ENCODE assay signal across 25 cellular contexts in the genomic region with DNA sequence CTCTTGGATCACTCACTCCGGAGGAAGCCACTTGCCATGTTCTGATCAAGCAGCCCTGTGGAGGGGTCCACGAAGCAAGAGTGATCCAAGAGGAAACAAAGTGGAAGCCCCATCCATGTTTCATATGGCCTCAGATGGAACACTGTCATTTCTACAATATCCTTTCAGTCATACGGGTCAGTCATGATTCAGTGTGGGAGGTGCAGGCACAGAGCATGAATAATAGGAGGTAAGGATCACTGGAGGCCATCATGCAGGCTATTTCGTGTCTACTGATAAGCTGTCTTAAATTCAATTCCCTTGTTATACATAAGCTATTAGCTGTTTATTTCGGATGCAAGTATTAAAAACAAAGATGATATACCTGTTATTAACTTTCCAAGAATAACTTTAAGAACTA.
"Had no signal": no experiment of that assay in that cellular context is flagged by ENCODE, and none has a peak within 500 bp of the region (broad histone marks: within the 10 kb centered on the region; RNA-seq: fewer than 3 reads in every experiment).

No MANE protein-coding gene starts in this region.

- DNase-seq: dorsolateral prefrontal cortex; effector CD4-positive, alpha-beta T cell; endodermal cell; esophagus squamous epithelium; hypothalamus; immature natural killer cell; islet precursor cell; mesenchymal stem cell; naive thymus-derived CD8-positive, alpha-beta T cell; nephron progenitor cell; nucleus accumbens; psoas muscle; right cardiac atrium; sigmoid colon; spleen; stimulated activated CD4-positive, alpha-beta T cell treated with anti-CD3 and anti-CD28 coated beads, Interleukin-2, amount 100 ng/mL, for 48 hours; stimulated activated naive B cell treated with anti-CD40 and anti-IgM and Interleukin-4, amounts not matched to agents 10 μg/mL and 1 μg/mL and 100 μg/mL, for 72 hours; upper lobe of right lung had no signal

- H3K27ac Mint-ChIP-seq: endodermal cell; immature natural killer cell; mesothelial cell of epicardium; naive thymus-derived CD8-positive, alpha-beta T cell; nephron progenitor cell; stimulated activated naive B cell treated with anti-CD40 and anti-IgM and Interleukin-4, amounts not matched to agents 10 μg/mL and 1 μg/mL and 100 μg/mL, for 72 hours; stimulated activated naive CD8-positive, alpha-beta T cell treated with anti-CD3 and anti-CD28 coated beads, Interleukin-15, Interleukin-2, amounts not matched to agents 100 ng/mL and 50 ng/mL, for 24 hours had no signal

- H3K9me3 ChIP-seq: esophagus squamous epithelium, psoas muscle, sigmoid colon, spleen, thoracic aorta, tibial nerve, upper lobe of right lung, vagina had no signal

- H3K27me3 ChIP-seq: dorsolateral prefrontal cortex, esophagus squamous epithelium, sigmoid colon, spleen, tibial nerve, upper lobe of right lung, vagina had no signal

- H3K27ac ChIP-seq: dorsolateral prefrontal cortex, esophagus squamous epithelium, psoas muscle, sigmoid colon, spleen, thoracic aorta, tibial nerve, upper lobe of right lung, vagina had no signal

- H3K4me3 Mint-ChIP-seq: endodermal cell; immature natural killer cell; mesothelial cell of epicardium; naive thymus-derived CD8-positive, alpha-beta T cell; nephron progenitor cell; stimulated activated naive B cell treated with anti-CD40 and anti-IgM and Interleukin-4, amounts not matched to agents 10 μg/mL and 1 μg/mL and 100 μg/mL, for 72 hours; stimulated activated naive CD8-positive, alpha-beta T cell treated with anti-CD3 and anti-CD28 coated beads, Interleukin-15, Interleukin-2, amounts not matched to agents 100 ng/mL and 50 ng/mL, for 24 hours had no signal

- ATAC-seq: left lobe of liver; naive thymus-derived CD8-positive, alpha-beta T cell; psoas muscle; right cardiac atrium; stimulated activated naive B cell treated with anti-CD40 and anti-IgM and Interleukin-4, amounts not matched to agents 10 μg/mL and 1 μg/mL and 100 μg/mL, for 72 hours; upper lobe of right lung had no signal

- H3K4me1 ChIP-seq: esophagus squamous epithelium, psoas muscle, tibial nerve, upper lobe of right lung had no signal

- H3K27me3 Mint-ChIP-seq: naive thymus-derived CD8-positive, alpha-beta T cell; stimulated activated naive B cell treated with anti-CD40 and anti-IgM and Interleukin-4, amounts not matched to agents 10 μg/mL and 1 μg/mL and 100 μg/mL, for 72 hours; stimulated activated naive CD8-positive, alpha-beta T cell treated with anti-CD3 and anti-CD28 coated beads, Interleukin-15, Interleukin-2, amounts not matched to agents 100 ng/mL and 50 ng/mL, for 24 hours had no signal

- H3K4me3 ChIP-seq: dorsolateral prefrontal cortex, esophagus squamous epithelium, lung, psoas muscle, sigmoid colon, spleen, thoracic aorta, tibial nerve, upper lobe of right lung, vagina had no signal

- H3K9me3 Mint-ChIP-seq: endodermal cell; immature natural killer cell; mesothelial cell of epicardium; naive thymus-derived CD8-positive, alpha-beta T cell; nephron progenitor cell; stimulated activated naive B cell treated with anti-CD40 and anti-IgM and Interleukin-4, amounts not matched to agents 10 μg/mL and 1 μg/mL and 100 μg/mL, for 72 hours; stimulated activated naive CD8-positive, alpha-beta T cell treated with anti-CD3 and anti-CD28 coated beads, Interleukin-15, Interleukin-2, amounts not matched to agents 100 ng/mL and 50 ng/mL, for 24 hours had no signal
